Comparison of ENCODE assay signal across 1 cellular context in the genomic region with DNA sequence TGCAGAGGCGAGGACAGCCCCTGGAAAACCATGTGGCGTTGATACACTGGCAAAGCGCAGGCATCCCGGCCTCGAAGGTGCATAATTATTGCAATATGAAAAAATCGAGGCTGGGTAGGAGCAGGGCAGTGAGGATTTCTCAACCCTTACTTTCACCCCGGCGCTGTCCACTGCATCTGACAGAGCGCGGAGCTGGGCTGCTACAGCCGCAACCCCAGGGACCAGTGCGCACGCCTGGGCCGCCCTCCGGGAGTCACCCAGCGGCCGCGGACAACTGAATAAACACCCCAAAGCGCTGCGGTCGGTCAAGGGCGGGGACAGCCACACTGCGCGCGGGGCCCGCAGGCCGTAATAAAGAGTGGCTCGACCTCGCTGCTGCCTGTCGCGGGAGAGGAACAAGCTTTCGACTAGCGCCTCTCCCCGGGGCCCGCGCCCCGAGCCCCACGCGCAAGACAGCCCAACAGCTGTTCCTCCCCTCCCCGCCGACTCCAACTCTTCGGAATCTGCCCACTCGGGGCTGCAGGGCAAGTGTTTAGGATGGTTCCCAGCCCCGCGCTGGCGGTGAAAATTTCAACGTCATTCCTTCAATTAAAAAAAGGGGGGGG.
TF ChIP-seq lines count a peak whose summit lies in the region.

No MANE protein-coding gene starts in this region.

TF ChIP-seq in H1, 55 proteins besides CTCF, POLR2A, EP300 and RAD21:
- TF ChIP-seq SUZ12 (IDR thresholded peaks at IDR 0.05; ENCODE audit: low read length) (peak; percentile 97), TCF12 (IDR thresholded peaks at IDR 0.05; ENCODE audit: low read depth, low read length) (no peak), RNF2 (IDR thresholded peaks at IDR 0.05; ENCODE audit: borderline replicate concordance, low read depth, low read length, missing control alignments, poor library complexity, severe bottlenecking) (peak; percentile 90), SP4 (IDR thresholded peaks at IDR 0.05; ENCODE audit: low read length) (no peak), EZH2 (IDR thresholded peaks at IDR 0.05; ENCODE audit: low read depth, low read length, severe bottlenecking) (peak; percentile 97)
